Comparison of ENCODE assay signal across 8 cellular contexts in the genomic region with DNA sequence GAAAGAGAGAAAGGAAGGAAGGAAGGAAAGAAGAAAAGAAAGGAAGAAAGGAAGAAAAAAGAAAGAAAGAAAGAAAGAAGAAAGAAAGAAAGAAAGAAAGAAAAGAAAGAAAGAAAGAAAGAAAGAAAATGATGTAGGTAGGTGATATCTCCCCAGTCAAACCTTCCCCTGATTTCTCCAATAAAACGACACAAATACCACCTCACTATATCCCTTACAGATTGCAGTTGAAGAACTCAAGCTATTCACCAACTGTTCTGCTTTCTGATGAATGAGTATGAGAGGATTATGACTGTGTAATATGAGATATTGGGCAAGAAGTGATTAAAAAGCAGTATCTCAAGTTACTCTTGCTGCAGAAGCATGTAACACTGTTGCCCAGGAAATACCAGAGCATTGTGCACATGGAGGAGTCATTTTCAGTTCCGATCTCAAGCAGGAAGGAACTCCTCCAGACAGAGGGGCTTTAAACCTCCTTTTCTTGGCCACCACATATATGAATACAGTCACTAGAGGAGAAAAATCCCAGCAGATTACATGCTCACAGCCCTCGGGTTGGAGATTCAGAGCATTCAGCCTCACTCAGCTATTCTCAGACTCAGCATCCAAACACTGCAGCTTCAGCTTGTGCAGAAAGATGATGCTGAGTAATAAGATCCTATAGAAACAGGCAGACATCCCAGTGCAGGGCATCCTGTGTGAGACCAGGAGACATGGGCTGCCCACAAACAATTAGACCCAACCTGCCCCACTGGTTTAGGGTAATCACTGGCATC.
DNase-seq lines count a peak whose midpoint lies in the region; ATAC-seq lines count a peak whose summit lies in the region.

No MANE protein-coding gene starts in this region.

- peak overlapping the region; percentile 82 for H3K27ac ChIP-seq in thymus (ENCODE audit: low read depth)

- peaks cover 6% of the 10 kb centered on the region for H3K27me3 Mint-ChIP-seq in activated naive CD8-positive, alpha-beta T cell treated with anti-CD3 and anti-CD28 coated beads, Interleukin-2, amount 50 U/mL, for 24 hours

- peak overlapping the region; percentile 31 for H3K4me3 ChIP-seq in thymus (ENCODE audit: low read length)

- ATAC-seq in GM21447 (IDR thresholded peaks at IDR 0.05; ENCODE audit: unreplicated experiment) (peak; percentile 62), GM21717 (IDR thresholded peaks at IDR 0.05; ENCODE audit: unreplicated experiment) (no peak)
- peak; percentile 65 for ATAC-seq in activated naive CD8-positive, alpha-beta T cell treated with anti-CD3 and anti-CD28 coated beads, Interleukin-2, amount 50 U/mL, for 24 hours

- H3K9me3 ChIP-seq in thymus (ENCODE audit: control insufficient read depth) = no peaks in the 10 kb centered on the region

- no peaks in the 10 kb centered on the region for H3K27me3 ChIP-seq in thymus (ENCODE audit: control insufficient read depth, insufficient read depth)

- H3K9me3 Mint-ChIP-seq in activated naive CD8-positive, alpha-beta T cell treated with anti-CD3 and anti-CD28 coated beads, Interleukin-2, amount 50 U/mL, for 24 hours = no peaks in the 10 kb centered on the region

- peaks cover 3% of the 10 kb centered on the region for H3K4me1 ChIP-seq in thymus (ENCODE audit: control insufficient read depth, insufficient read depth, low read length)

- peaks cover 27% of the 10 kb centered on the region for H3K4me1 Mint-ChIP-seq in activated naive CD8-positive, alpha-beta T cell treated with anti-CD3 and anti-CD28 coated beads, Interleukin-2, amount 50 U/mL, for 24 hours

- no peaks in the 10 kb centered on the region for H3K36me3 Mint-ChIP-seq in activated naive CD8-positive, alpha-beta T cell treated with anti-CD3 and anti-CD28 coated beads, Interleukin-2, amount 50 U/mL, for 24 hours (ENCODE audit: low read depth)

- H3K36me3 ChIP-seq in thymus (ENCODE audit: control insufficient read depth, insufficient read depth) = no peaks in the 10 kb centered on the region

- H3K4me3 Mint-ChIP-seq in activated naive CD8-positive, alpha-beta T cell treated with anti-CD3 and anti-CD28 coated beads, Interleukin-2, amount 50 U/mL, for 24 hours = peak overlapping the region; percentile 52

- 24% methylated on average over 3 of the region's 3 CpGs for WGBS in thymus

- peak; percentile 89 for DNase-seq in CD1c-positive myeloid dendritic cell (ENCODE audit: extremely low spot score)
- DNase-seq in NCI-H2196 treated with DMSO at 0.1 percent for 48 hours (lab: John Stamatoyannopoulos, UW; ENCODE audit: unreplicated experiment) = peak; percentile 52
- DNase-seq in activated naive CD8-positive, alpha-beta T cell treated with anti-CD3 and anti-CD28 coated beads, Interleukin-2, amount 50 U/mL, for 24 hours = peak; percentile 16
- DNase-seq in kidney glomerular epithelial cell (lab: John Stamatoyannopoulos, UW) = peak; percentile 93
- DNase-seq in NCI-H1930 (lab: John Stamatoyannopoulos, UW) = no peak

- H3K27ac Mint-ChIP-seq in activated naive CD8-positive, alpha-beta T cell treated with anti-CD3 and anti-CD28 coated beads, Interleukin-2, amount 50 U/mL, for 24 hours = no peak overlapping the region

Comparison
In these comparisons a context has a peak if more than half of its experiments do, and no peak if none do; other contexts are left out.
1. DNase-seq: peak in CD1c-positive myeloid dendritic cell (single experiment), NCI-H2196 treated with DMSO at 0.1 percent for 48 hours (single experiment), activated naive CD8-positive, alpha-beta T cell treated with anti-CD3 and anti-CD28 coated beads, Interleukin-2, amount 50 U/mL, for 24 hours (single experiment) and kidney glomerular epithelial cell (single experiment); none in NCI-H1930 (0 of 2).